Comparison of ENCODE assay signal across 13 cellular contexts in the genomic region with DNA sequence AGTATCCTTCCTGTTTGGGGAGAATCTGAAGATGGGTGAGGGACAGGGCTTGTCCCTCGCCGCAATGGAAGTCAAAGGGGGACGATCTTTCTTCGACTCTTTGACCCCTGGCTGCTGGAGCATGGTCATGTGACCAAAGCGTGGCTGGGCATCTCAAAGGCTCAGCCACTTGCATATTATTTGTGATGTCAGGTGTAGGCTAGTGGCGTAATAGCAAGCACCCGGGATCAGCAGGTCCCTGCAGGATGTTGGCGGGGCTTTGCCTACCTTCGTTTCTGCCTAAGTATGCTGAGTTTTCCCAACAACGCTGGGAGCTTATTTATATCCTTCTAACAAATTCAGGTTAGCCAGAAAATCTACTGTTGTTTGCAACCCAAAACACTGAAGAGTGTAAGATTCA. TPM values are rescaled to one million over a fixed set of nuclear protein-coding genes. Genes with fewer than 3 reads are reported as not detected.
DNase-seq lines count a peak whose midpoint lies in the region; ATAC-seq and TF ChIP-seq lines count a peak whose summit lies in the region.
"Had no signal": no experiment of that assay in that cellular context is flagged by ENCODE, and none has a peak within 500 bp of the region (broad histone marks: within the 10 kb centered on the region; RNA-seq: fewer than 3 reads in every experiment).

No MANE protein-coding gene starts in this region.

- H3K9me3 ChIP-seq in stomach = no peaks in the 10 kb centered on the region
- H3K9me3 ChIP-seq in left lung = no peaks in the 10 kb centered on the region
- H3K9me3 ChIP-seq: ascending aorta, suprapubic skin had no signal

- DNase-seq in NCI-H146 (lab: John Stamatoyannopoulos, UW) (peak; percentile 33), NCI-H146 treated with DMSO at 0.1 percent for 48 hours (lab: John Stamatoyannopoulos, UW; ENCODE audit: unreplicated experiment) (no peak), H7 (peak; percentile 23), WTC11 (ENCODE audit: low spot score) (peak; percentile 14), naive B cell (no peak), stomach (no peak), endothelial cell (ENCODE audit: low spot score) (no peak), left lung (no peak)

- H3K4me1 ChIP-seq in stomach (no peaks in the 10 kb centered on the region), left lung (peaks cover 0 to 11% of the 10 kb centered on the region in 2 donors)
- H3K4me1 ChIP-seq: ascending aorta had no signal

- no peak overlapping the region for H3K27ac Mint-ChIP-seq in WTC11
- H3K27ac Mint-ChIP-seq in naive B cell = peak overlapping the region; percentile 66 to 98 (median 93)
- no peak overlapping the region for H3K27ac Mint-ChIP-seq in endothelial cell (ENCODE audit: unreplicated experiment)
- H3K27ac Mint-ChIP-seq: activated naive CD4-positive, alpha-beta T cell treated with anti-CD3 and anti-CD28 coated beads, Interleukin-2, amount 50 U/mL, for 24 hours had no signal

- H3K27me3 Mint-ChIP-seq in WTC11 (ENCODE audit: low read depth) (no peaks in the 10 kb centered on the region; the same call in 1 of the 2 replicates), naive B cell (no peaks in the 10 kb centered on the region), endothelial cell (ENCODE audit: unreplicated experiment) (peaks cover 1% of the 10 kb centered on the region)

- no peak for ATAC-seq in WTC11
- no peak for ATAC-seq in naive B cell (ENCODE audit: low read depth in 2 of 2)
- no peak for ATAC-seq in left lung

- H3K27ac ChIP-seq in stomach (no peak overlapping the region), left lung (no peak overlapping the region)
- H3K27ac ChIP-seq: 22Rv1, ascending aorta, suprapubic skin had no signal

- TF ChIP-seq CTCF in WTC11 (IDR thresholded peaks at IDR 0.05) (no peak), stomach (IDR thresholded peaks at IDR 0.05) (no peak), endothelial cell (IDR thresholded peaks at IDR 0.05; ENCODE audit: unreplicated experiment) (no peak), left lung (IDR thresholded peaks at IDR 0.05) (no peak)

- CTCF ChIA-PET in WTC11 (lab: Charles Lee) = interaction anchor here (0.8 to 2.1 kb wide), 4 partner anchors 11 to 547 kb away, joined by 4 to 29 read pairs (median 6); no protein-coding TSS in a partner anchor

- H3K36me3 Mint-ChIP-seq in WTC11 (no peaks in the 10 kb centered on the region), naive B cell (no peaks in the 10 kb centered on the region), endothelial cell (ENCODE audit: low read depth, unreplicated experiment) (no peaks in the 10 kb centered on the region)
- H3K36me3 Mint-ChIP-seq: activated naive CD4-positive, alpha-beta T cell treated with anti-CD3 and anti-CD28 coated beads, Interleukin-2, amount 50 U/mL, for 24 hours had no signal

- H3K9me3 Mint-ChIP-seq in WTC11 (peaks cover 8% of the 10 kb centered on the region), naive B cell (no peaks in the 10 kb centered on the region), endothelial cell (ENCODE audit: unreplicated experiment) (no peaks in the 10 kb centered on the region)
- H3K9me3 Mint-ChIP-seq: activated naive CD4-positive, alpha-beta T cell treated with anti-CD3 and anti-CD28 coated beads, Interleukin-2, amount 50 U/mL, for 24 hours had no signal

- H3K27me3 ChIP-seq in H7 (ENCODE audit: control insufficient read depth, insufficient read depth, low read length) (no peaks in the 10 kb centered on the region), stomach (peaks cover 0 to 4% (median 0%) of the 10 kb centered on the region in 3 donors), left lung (no peaks in the 10 kb centered on the region)
- H3K27me3 ChIP-seq: ascending aorta, suprapubic skin had no signal

- 75 to 86% (median 80%) methylated on average over 10 of the region's 10 CpGs for WGBS in stomach, 5 donors

- POLR2A ChIA-PET in WTC11 (lab: Charles Lee) = no interaction called here

- no peak for TF ChIP-seq POLR2A in stomach (IDR thresholded peaks at IDR 0.05)

- H3K4me3 ChIP-seq in H7 (ENCODE audit: insufficient read depth, low read depth, low read length) (no peak overlapping the region), stomach (no peak overlapping the region), left lung (no peak overlapping the region)
- H3K4me3 ChIP-seq: suprapubic skin had no signal

- H3K36me3 ChIP-seq in H7 (replicated peaks; ENCODE audit: control insufficient read depth, insufficient read depth, low read length) = no peaks in the 10 kb centered on the region
- no peaks in the 10 kb centered on the region for H3K36me3 ChIP-seq in stomach
- H3K36me3 ChIP-seq in left lung = no peaks in the 10 kb centered on the region
- H3K36me3 ChIP-seq: ascending aorta, suprapubic skin had no signal

- H3K4me1 Mint-ChIP-seq in WTC11 (peaks cover 17% of the 10 kb centered on the region), naive B cell (peaks cover 45 to 70% (median 58%) of the 10 kb centered on the region in 3 donors), endothelial cell (ENCODE audit: unreplicated experiment) (peaks cover 2% of the 10 kb centered on the region)
- H3K4me1 Mint-ChIP-seq: activated naive CD4-positive, alpha-beta T cell treated with anti-CD3 and anti-CD28 coated beads, Interleukin-2, amount 50 U/mL, for 24 hours had no signal

- H3K4me3 Mint-ChIP-seq in WTC11 (no peak overlapping the region), naive B cell (peak overlapping the region in 6 of 8 donors; percentile 35 to 86 (median 56)), endothelial cell (ENCODE audit: unreplicated experiment) (no peak overlapping the region)
- H3K4me3 Mint-ChIP-seq: activated naive CD4-positive, alpha-beta T cell treated with anti-CD3 and anti-CD28 coated beads, Interleukin-2, amount 50 U/mL, for 24 hours had no signal

- intact Hi-C loops in stomach (cut with DNase I; ENCODE audit: low total_unique reads) = loop anchor here (10.0 kb wide), 1 partner anchor 220 kb away; no protein-coding TSS in a partner anchor
- intact Hi-C loops in left lung (cut with DNase I) = loop anchor here in 1 of 2 donors (10.0 kb wide), 2 partner anchors 220 to 550 kb away; no protein-coding TSS in a partner anchor

- no peak for TF ChIP-seq EP300 in stomach (IDR thresholded peaks at IDR 0.05)

TF ChIP-seq in WTC11, 78 proteins besides CTCF, POLR2A, EP300 and RAD21:
- TF ChIP-seq, protein P1, sequence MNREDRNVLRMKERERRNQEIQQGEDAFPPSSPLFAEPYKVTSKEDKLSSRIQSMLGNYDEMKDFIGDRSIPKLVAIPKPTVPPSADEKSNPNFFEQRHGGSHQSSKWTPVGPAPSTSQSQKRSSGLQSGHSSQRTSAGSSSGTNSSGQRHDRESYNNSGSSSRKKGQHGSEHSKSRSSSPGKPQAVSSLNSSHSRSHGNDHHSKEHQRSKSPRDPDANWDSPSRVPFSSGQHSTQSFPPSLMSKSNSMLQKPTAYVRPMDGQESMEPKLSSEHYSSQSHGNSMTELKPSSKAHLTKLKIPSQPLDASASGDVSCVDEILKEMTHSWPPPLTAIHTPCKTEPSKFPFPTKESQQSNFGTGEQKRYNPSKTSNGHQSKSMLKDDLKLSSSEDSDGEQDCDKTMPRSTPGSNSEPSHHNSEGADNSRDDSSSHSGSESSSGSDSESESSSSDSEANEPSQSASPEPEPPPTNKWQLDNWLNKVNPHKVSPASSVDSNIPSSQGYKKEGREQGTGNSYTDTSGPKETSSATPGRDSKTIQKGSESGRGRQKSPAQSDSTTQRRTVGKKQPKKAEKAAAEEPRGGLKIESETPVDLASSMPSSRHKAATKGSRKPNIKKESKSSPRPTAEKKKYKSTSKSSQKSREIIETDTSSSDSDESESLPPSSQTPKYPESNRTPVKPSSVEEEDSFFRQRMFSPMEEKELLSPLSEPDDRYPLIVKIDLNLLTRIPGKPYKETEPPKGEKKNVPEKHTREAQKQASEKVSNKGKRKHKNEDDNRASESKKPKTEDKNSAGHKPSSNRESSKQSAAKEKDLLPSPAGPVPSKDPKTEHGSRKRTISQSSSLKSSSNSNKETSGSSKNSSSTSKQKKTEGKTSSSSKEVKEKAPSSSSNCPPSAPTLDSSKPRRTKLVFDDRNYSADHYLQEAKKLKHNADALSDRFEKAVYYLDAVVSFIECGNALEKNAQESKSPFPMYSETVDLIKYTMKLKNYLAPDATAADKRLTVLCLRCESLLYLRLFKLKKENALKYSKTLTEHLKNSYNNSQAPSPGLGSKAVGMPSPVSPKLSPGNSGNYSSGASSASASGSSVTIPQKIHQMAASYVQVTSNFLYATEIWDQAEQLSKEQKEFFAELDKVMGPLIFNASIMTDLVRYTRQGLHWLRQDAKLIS (CRISPR knock-in tag; IDR thresholded peaks at IDR 0.05; ENCODE audit: borderline replicate concordance) = no peak
- TF ChIP-seq, protein P2, sequence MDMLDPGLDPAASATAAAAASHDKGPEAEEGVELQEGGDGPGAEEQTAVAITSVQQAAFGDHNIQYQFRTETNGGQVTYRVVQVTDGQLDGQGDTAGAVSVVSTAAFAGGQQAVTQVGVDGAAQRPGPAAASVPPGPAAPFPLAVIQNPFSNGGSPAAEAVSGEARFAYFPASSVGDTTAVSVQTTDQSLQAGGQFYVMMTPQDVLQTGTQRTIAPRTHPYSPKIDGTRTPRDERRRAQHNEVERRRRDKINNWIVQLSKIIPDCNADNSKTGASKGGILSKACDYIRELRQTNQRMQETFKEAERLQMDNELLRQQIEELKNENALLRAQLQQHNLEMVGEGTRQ (CRISPR knock-in tag; IDR thresholded peaks at IDR 0.05) = peak; percentile 69

RNA-seq across cellular contexts. Expression of a gene that starts 50.3 kb away (rescaled TPM):
- total RNA-seq in H7 (2014; rRNA removed; shearing (Covaris generic)) = 0.26 and 0.28 TPM in 2 replicates
- total RNA-seq in WTC11 (2021) = 0.78 to 1.3 TPM (median 1.2 TPM) in 3 replicates
- polyA plus RNA-seq in naive B cell (ENCODE audit: low read depth in 6 of 6) = not detected
- 10 to 100 TPM in 2 of 5 donors, 1 to 10 TPM in 2, under 1 TPM in 1; 0.45 to 38.5 (median 5.2) TPM for total RNA-seq in stomach
- polyA plus RNA-seq in stomach = 10 to 100 TPM in 1 of 3 donors, 1 to 10 TPM in 2; 6.8 to 13.6 (median 7.1) TPM
- total RNA-seq in endothelial cell (ENCODE audit: unreplicated experiment) = 0.10 TPM
- total RNA-seq in left lung = 1 to 10 TPM; 4.0 to 6.0 TPM
- total RNA-seq: activated CD8-positive, alpha-beta memory T cell treated with anti-CD3 and anti-CD28 coated beads for 36 hours; ascending aorta had no signal

Comparison
In these comparisons a context has a peak if more than half of its experiments do, and no peak if none do; other contexts are left out.
1. DNase-seq: peak in NCI-H146 (single experiment), H7 (single experiment) and WTC11 (single experiment); none in NCI-H146 treated with DMSO at 0.1 percent for 48 hours (single experiment), naive B cell (single experiment), stomach (single experiment), endothelial cell (single experiment) and left lung (0 of 2).
2. H3K27ac Mint-ChIP-seq: peak in naive B cell (6 of 6); none in WTC11 (single experiment) and endothelial cell (single experiment).
3. H3K4me3 Mint-ChIP-seq: peak in naive B cell (6 of 8); none in WTC11 (single experiment) and endothelial cell (single experiment).